In the genomic region with DNA sequence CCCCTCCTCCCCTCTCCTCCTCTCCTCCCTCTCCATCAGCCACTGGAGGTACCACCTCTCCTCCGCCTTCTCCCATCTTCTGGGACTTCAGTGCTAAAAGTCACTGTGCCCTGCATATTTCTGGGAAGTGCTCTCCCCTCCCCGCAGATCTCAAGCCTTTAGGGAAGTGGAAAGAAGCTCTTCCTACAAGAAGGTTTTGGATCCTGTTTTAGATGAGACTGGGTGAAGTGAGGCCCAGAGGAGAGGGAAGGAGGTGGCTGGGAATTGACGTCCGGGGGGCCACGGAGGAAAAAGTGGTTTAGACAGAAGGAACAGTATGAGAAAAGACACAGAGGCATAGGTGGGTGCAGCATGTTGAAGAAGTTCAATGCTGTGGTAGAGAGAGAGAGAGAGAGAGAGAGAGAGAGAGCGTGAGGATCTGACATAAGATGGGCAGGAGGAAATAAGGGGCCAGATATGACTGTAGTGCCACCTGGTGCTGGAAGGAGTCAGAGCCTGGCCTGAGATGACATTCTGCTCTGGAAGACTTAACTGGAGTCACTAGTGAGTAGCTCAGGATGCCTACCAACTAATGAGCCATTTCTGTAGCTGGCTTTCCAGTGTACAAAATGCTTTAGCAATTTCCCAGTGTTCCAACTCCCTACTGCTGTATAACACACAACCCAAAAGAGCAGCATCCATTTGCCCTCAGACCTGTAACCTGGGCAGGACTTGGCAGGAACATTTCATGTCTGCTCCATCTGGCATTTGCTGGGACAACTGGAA, we compare ENCODE assay signal across 1 cellular context.
TF ChIP-seq lines count a peak whose summit lies in the region.

No MANE protein-coding gene starts in this region.

TF ChIP-seq in K562, 482 proteins besides CTCF, POLR2A, EP300 and RAD21 (continued from another document and continues in another):
- TF ChIP-seq, protein P1, sequence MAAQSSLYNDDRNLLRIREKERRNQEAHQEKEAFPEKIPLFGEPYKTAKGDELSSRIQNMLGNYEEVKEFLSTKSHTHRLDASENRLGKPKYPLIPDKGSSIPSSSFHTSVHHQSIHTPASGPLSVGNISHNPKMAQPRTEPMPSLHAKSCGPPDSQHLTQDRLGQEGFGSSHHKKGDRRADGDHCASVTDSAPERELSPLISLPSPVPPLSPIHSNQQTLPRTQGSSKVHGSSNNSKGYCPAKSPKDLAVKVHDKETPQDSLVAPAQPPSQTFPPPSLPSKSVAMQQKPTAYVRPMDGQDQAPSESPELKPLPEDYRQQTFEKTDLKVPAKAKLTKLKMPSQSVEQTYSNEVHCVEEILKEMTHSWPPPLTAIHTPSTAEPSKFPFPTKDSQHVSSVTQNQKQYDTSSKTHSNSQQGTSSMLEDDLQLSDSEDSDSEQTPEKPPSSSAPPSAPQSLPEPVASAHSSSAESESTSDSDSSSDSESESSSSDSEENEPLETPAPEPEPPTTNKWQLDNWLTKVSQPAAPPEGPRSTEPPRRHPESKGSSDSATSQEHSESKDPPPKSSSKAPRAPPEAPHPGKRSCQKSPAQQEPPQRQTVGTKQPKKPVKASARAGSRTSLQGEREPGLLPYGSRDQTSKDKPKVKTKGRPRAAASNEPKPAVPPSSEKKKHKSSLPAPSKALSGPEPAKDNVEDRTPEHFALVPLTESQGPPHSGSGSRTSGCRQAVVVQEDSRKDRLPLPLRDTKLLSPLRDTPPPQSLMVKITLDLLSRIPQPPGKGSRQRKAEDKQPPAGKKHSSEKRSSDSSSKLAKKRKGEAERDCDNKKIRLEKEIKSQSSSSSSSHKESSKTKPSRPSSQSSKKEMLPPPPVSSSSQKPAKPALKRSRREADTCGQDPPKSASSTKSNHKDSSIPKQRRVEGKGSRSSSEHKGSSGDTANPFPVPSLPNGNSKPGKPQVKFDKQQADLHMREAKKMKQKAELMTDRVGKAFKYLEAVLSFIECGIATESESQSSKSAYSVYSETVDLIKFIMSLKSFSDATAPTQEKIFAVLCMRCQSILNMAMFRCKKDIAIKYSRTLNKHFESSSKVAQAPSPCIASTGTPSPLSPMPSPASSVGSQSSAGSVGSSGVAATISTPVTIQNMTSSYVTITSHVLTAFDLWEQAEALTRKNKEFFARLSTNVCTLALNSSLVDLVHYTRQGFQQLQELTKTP (IDR thresholded peaks at IDR 0.05; ENCODE audit: low read depth in 1 of 2, partially characterized antibody in 2 of 2) = no peak
- peak; percentile 32; the same call in 1 of the 2 replicates for TF ChIP-seq HLTF (IDR thresholded peaks at IDR 0.05)
- no peak for TF ChIP-seq ZBTB11 (CRISPR knock-in tag; IDR thresholded peaks at IDR 0.05)
- TF ChIP-seq, protein P2, sequence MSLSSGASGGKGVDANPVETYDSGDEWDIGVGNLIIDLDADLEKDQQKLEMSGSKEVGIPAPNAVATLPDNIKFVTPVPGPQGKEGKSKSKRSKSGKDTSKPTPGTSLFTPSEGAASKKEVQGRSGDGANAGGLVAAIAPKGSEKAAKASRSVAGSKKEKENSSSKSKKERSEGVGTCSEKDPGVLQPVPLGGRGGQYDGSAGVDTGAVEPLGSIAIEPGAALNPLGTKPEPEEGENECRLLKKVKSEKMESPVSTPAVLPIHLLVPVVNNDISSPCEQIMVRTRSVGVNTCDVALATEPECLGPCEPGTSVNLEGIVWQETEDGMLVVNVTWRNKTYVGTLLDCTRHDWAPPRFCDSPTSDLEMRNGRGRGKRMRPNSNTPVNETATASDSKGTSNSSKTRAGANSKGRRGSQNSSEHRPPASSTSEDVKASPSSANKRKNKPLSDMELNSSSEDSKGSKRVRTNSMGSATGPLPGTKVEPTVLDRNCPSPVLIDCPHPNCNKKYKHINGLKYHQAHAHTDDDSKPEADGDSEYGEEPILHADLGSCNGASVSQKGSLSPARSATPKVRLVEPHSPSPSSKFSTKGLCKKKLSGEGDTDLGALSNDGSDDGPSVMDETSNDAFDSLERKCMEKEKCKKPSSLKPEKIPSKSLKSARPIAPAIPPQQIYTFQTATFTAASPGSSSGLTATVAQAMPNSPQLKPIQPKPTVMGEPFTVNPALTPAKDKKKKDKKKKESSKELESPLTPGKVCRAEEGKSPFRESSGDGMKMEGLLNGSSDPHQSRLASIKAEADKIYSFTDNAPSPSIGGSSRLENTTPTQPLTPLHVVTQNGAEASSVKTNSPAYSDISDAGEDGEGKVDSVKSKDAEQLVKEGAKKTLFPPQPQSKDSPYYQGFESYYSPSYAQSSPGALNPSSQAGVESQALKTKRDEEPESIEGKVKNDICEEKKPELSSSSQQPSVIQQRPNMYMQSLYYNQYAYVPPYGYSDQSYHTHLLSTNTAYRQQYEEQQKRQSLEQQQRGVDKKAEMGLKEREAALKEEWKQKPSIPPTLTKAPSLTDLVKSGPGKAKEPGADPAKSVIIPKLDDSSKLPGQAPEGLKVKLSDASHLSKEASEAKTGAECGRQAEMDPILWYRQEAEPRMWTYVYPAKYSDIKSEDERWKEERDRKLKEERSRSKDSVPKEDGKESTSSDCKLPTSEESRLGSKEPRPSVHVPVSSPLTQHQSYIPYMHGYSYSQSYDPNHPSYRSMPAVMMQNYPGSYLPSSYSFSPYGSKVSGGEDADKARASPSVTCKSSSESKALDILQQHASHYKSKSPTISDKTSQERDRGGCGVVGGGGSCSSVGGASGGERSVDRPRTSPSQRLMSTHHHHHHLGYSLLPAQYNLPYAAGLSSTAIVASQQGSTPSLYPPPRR (CRISPR knock-in tag; IDR thresholded peaks at IDR 0.05; ENCODE audit: borderline replicate concordance) = no peak
- TF ChIP-seq ZNF79 (CRISPR knock-in tag; IDR thresholded peaks at IDR 0.05; ENCODE audit: low read depth) = no peak
- TF ChIP-seq TEAD1 (CRISPR knock-in tag; IDR thresholded peaks at IDR 0.05) = 0 out of 4 replicates have a peak, but pooled peaks of 1 of the 2 experiments have one; percentile 39
- TF ChIP-seq PHF20 (IDR thresholded peaks at IDR 0.05; ENCODE audit: partially characterized antibody) = no peak
- TF ChIP-seq ZBTB8A (IDR thresholded peaks at IDR 0.05; ENCODE audit: partially characterized antibody) = no peak
- TF ChIP-seq ADNP (tag; IDR thresholded peaks at IDR 0.05) = no peak
- TF ChIP-seq NRF1 (conservative IDR thresholded peaks at IDR 0.05 in 1 of 2, IDR thresholded peaks at IDR 0.05 in 1 of 2) = no peak
- TF ChIP-seq DPF2 (IDR thresholded peaks at IDR 0.05) = no peak
- no peak for TF ChIP-seq LCOR (CRISPR knock-in tag; IDR thresholded peaks at IDR 0.05)
- TF ChIP-seq NCOR1 (IDR thresholded peaks at IDR 0.05) = no peak
- no peak for TF ChIP-seq PHTF2 (CRISPR knock-in tag; IDR thresholded peaks at IDR 0.05)
- TF ChIP-seq KDM4B (IDR thresholded peaks at IDR 0.05; ENCODE audit: borderline replicate concordance in 2 of 2, low read depth in 1 of 2) = no peak
- no peak for TF ChIP-seq DNMT1 (IDR thresholded peaks at IDR 0.05)
- TF ChIP-seq ZNF143 (CRISPR knock-in tag; IDR thresholded peaks at IDR 0.05) = no peak
- TF ChIP-seq SMC3 (conservative IDR thresholded peaks at IDR 0.05; ENCODE audit: insufficient read depth, low read depth, low read length) = peak; percentile 78
- peak; percentile 23; the same call in 1 of the 2 replicates for TF ChIP-seq ETV1 (tag; conservative IDR thresholded peaks at IDR 0.05; ENCODE audit: low read depth)
- no peak for TF ChIP-seq TEAD4 (IDR thresholded peaks at IDR 0.05; ENCODE audit: low read length)
- no peak for TF ChIP-seq TEAD4 (CRISPR knock-in tag; IDR thresholded peaks at IDR 0.05; ENCODE audit: borderline replicate concordance)
- no peak for TF ChIP-seq NR0B1 (IDR thresholded peaks at IDR 0.05; ENCODE audit: partially characterized antibody)
- no peak for TF ChIP-seq ZFX (CRISPR knock-in tag; IDR thresholded peaks at IDR 0.05)
- no peak for TF ChIP-seq PPARD (CRISPR knock-in tag; IDR thresholded peaks at IDR 0.05)
- no peak for TF ChIP-seq NUFIP1 (IDR thresholded peaks at IDR 0.05; ENCODE audit: partially characterized antibody)
- TF ChIP-seq, protein P3, sequence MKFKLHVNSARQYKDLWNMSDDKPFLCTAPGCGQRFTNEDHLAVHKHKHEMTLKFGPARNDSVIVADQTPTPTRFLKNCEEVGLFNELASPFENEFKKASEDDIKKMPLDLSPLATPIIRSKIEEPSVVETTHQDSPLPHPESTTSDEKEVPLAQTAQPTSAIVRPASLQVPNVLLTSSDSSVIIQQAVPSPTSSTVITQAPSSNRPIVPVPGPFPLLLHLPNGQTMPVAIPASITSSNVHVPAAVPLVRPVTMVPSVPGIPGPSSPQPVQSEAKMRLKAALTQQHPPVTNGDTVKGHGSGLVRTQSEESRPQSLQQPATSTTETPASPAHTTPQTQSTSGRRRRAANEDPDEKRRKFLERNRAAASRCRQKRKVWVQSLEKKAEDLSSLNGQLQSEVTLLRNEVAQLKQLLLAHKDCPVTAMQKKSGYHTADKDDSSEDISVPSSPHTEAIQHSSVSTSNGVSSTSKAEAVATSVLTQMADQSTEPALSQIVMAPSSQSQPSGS (CRISPR knock-in tag; IDR thresholded peaks at IDR 0.05) = no peak
- TF ChIP-seq ZNF512 (tag; IDR thresholded peaks at IDR 0.05) = no peak
- TF ChIP-seq TGIF2 (CRISPR knock-in tag; IDR thresholded peaks at IDR 0.05) = no peak
- TF ChIP-seq HDAC6 (IDR thresholded peaks at IDR 0.05; ENCODE audit: low read depth, low read length) = no peak
- no peak for TF ChIP-seq POLR3G (IDR thresholded peaks at IDR 0.05; ENCODE audit: extremely low read depth, insufficient read length, insufficient replicate concordance)
- TF ChIP-seq, protein P4, sequence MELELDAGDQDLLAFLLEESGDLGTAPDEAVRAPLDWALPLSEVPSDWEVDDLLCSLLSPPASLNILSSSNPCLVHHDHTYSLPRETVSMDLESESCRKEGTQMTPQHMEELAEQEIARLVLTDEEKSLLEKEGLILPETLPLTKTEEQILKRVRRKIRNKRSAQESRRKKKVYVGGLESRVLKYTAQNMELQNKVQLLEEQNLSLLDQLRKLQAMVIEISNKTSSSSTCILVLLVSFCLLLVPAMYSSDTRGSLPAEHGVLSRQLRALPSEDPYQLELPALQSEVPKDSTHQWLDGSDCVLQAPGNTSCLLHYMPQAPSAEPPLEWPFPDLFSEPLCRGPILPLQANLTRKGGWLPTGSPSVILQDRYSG (tag; conservative IDR thresholded peaks at IDR 0.05; ENCODE audit: low read depth) = no peak
- TF ChIP-seq ARNT (IDR thresholded peaks at IDR 0.05) = no peak
- no peak for TF ChIP-seq GABPA (tag; conservative IDR thresholded peaks at IDR 0.05; ENCODE audit: low read depth)
- TF ChIP-seq, protein P5, sequence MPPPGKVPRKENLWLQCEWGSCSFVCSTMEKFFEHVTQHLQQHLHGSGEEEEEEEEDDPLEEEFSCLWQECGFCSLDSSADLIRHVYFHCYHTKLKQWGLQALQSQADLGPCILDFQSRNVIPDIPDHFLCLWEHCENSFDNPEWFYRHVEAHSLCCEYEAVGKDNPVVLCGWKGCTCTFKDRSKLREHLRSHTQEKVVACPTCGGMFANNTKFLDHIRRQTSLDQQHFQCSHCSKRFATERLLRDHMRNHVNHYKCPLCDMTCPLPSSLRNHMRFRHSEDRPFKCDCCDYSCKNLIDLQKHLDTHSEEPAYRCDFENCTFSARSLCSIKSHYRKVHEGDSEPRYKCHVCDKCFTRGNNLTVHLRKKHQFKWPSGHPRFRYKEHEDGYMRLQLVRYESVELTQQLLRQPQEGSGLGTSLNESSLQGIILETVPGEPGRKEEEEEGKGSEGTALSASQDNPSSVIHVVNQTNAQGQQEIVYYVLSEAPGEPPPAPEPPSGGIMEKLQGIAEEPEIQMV (tag; conservative IDR thresholded peaks at IDR 0.05; ENCODE audit: low read depth) = no peak
- TF ChIP-seq ZNF280B (CRISPR knock-in tag; IDR thresholded peaks at IDR 0.05) = no peak
- TF ChIP-seq SMARCB1 (IDR thresholded peaks at IDR 0.05; ENCODE audit: insufficient read length, low read depth) = no peak
